8 cellular contexts compared by ENCODE assay signal in genomic region chr13:50244913-50245574, GRCh38.
DNase-seq lines count a peak whose midpoint lies in the region; ATAC-seq and TF ChIP-seq lines count a peak whose summit lies in the region.

No MANE protein-coding gene starts in this region.

- no peak overlapping the region for H3K27ac ChIP-seq in transverse colon

- DNase-seq in NCI-H146 (lab: John Stamatoyannopoulos, UW) (peak; percentile 19), NCI-H146 treated with DMSO at 0.1 percent for 48 hours (lab: John Stamatoyannopoulos, UW; ENCODE audit: unreplicated experiment) (no peak), NOMO-1 treated with dmso at 0.1 percent for 144 hours (lab: John Stamatoyannopoulos, UW; ENCODE audit: unreplicated experiment) (peak; percentile 50), mucosa of descending colon (no peak), transverse colon (no peak), NCI-H2107 (lab: John Stamatoyannopoulos, UW) (no peak)
- DNase-seq in activated naive CD8-positive, alpha-beta T cell treated with anti-CD3 and anti-CD28 coated beads, Interleukin-2, amount 10 ng/mL, durations not matched to agents 7 days and 5 days = no peak

- no peak for TF ChIP-seq POLR2A in transverse colon (IDR thresholded peaks at IDR 0.05)

- peaks cover 2% of the 10 kb centered on the region for H3K36me3 Mint-ChIP-seq in activated naive CD8-positive, alpha-beta T cell treated with anti-CD3 and anti-CD28 coated beads, Interleukin-2, amount 10 ng/mL, durations not matched to agents 7 days and 5 days

- peaks cover 25% of the 10 kb centered on the region for H3K4me1 Mint-ChIP-seq in activated naive CD8-positive, alpha-beta T cell treated with anti-CD3 and anti-CD28 coated beads, Interleukin-2, amount 10 ng/mL, durations not matched to agents 7 days and 5 days

- TF ChIP-seq EP300 in transverse colon (IDR thresholded peaks at IDR 0.05; ENCODE audit: low read depth) = no peak

- H3K27ac Mint-ChIP-seq in activated naive CD8-positive, alpha-beta T cell treated with anti-CD3 and anti-CD28 coated beads, Interleukin-2, amount 10 ng/mL, durations not matched to agents 7 days and 5 days = no peak overlapping the region

- no peak overlapping the region for H3K4me3 ChIP-seq in mucosa of descending colon
- H3K4me3 ChIP-seq in transverse colon = no peak overlapping the region

- no peaks in the 10 kb centered on the region for H3K27me3 ChIP-seq in transverse colon

- H3K9me3 ChIP-seq in mucosa of descending colon (no peaks in the 10 kb centered on the region), transverse colon (no peaks in the 10 kb centered on the region)

- 46 to 74% methylated on average over 2 to 5 of the region's 5 CpGs for WGBS in transverse colon (ENCODE audit: low coverage in 1 of 2), 2 donors

- ATAC-seq in HG02798 (IDR thresholded peaks at IDR 0.05; ENCODE audit: poor library complexity, unreplicated experiment) = peak; percentile 94
- peak; percentile 89 for ATAC-seq in activated naive CD8-positive, alpha-beta T cell treated with anti-CD3 and anti-CD28 coated beads, Interleukin-2, amount 10 ng/mL, durations not matched to agents 7 days and 5 days (ENCODE audit: low read depth)
- peak; percentile 95 for ATAC-seq in mucosa of descending colon

- H3K36me3 ChIP-seq in mucosa of descending colon (ENCODE audit: low read depth) (no peaks in the 10 kb centered on the region), transverse colon (no peaks in the 10 kb centered on the region)

- H3K9me3 Mint-ChIP-seq in activated naive CD8-positive, alpha-beta T cell treated with anti-CD3 and anti-CD28 coated beads, Interleukin-2, amount 10 ng/mL, durations not matched to agents 7 days and 5 days = peaks cover 2% of the 10 kb centered on the region

- intact Hi-C loops in mucosa of descending colon (cut with DNase I, micrococcal nuclease) (no loop called here), transverse colon (cut with DNase I; ENCODE audit: low total_unique reads) (no loop called here)

- TF ChIP-seq CTCF in mucosa of descending colon (IDR thresholded peaks at IDR 0.05) (no peak), transverse colon (IDR thresholded peaks at IDR 0.05) (no peak)

- H3K27me3 Mint-ChIP-seq in activated naive CD8-positive, alpha-beta T cell treated with anti-CD3 and anti-CD28 coated beads, Interleukin-2, amount 10 ng/mL, durations not matched to agents 7 days and 5 days = peaks cover 2% of the 10 kb centered on the region

- no peak overlapping the region for H3K4me3 Mint-ChIP-seq in activated naive CD8-positive, alpha-beta T cell treated with anti-CD3 and anti-CD28 coated beads, Interleukin-2, amount 10 ng/mL, durations not matched to agents 7 days and 5 days

- POLR2A ChIA-PET in activated naive CD8-positive, alpha-beta T cell treated with anti-CD3 and anti-CD28 coated beads, Interleukin-2, amount 10 ng/mL, durations not matched to agents 7 days and 5 days (lab: Charles Lee) = interaction anchor here (1.2 kb wide), 1 partner anchor 249 kb away, joined by 3 read pairs; the partner anchor contains the start of gene TRIM13

- no peaks in the 10 kb centered on the region for H3K4me1 ChIP-seq in mucosa of descending colon (ENCODE audit: low read depth)
- peaks cover 0 to 12% (median 9%) of the 10 kb centered on the region in 4 donors for H3K4me1 ChIP-seq in transverse colon

- in situ Hi-C loops in transverse colon (cut with MboI; ENCODE audit: low pct_ligation_motif_present in 1 of 4, low pct_unique_long_range_greater_than_20kb in 1 of 4, low sequenced_read_pairs in 3 of 4) = no loop called here

Comparison
In these comparisons a context has a peak if more than half of its experiments do, and no peak if none do; other contexts are left out.
1. DNase-seq: peak in NCI-H146 (single experiment) and NOMO-1 treated with dmso at 0.1 percent for 144 hours (single experiment); none in NCI-H146 treated with DMSO at 0.1 percent for 48 hours (single experiment), activated naive CD8-positive, alpha-beta T cell treated with anti-CD3 and anti-CD28 coated beads, Interleukin-2, amount 10 ng/mL, durations not matched to agents 7 days and 5 days (single experiment), mucosa of descending colon (0 of 3), transverse colon (single experiment) and NCI-H2107 (single experiment).
2. Peak in every context shown above with its lines, with median percentiles within 50 percentile points of each other: ATAC-seq.